27 cellular contexts compared by ENCODE assay signal in genomic region chr4:117488692-117489091, GRCh38.
"Had no signal": no experiment of that assay in that cellular context is flagged by ENCODE, and none has a peak within 500 bp of the region (broad histone marks: within the 10 kb centered on the region; RNA-seq: fewer than 3 reads in every experiment).

No MANE protein-coding gene starts in this region.

- ATAC-seq: stimulated activated effector memory CD8-positive, alpha-beta T cell treated with anti-CD3 and anti-CD28 coated beads, Interleukin-12 subunit alpha, Interleukin-12 subunit beta, amount 100 ng/mL, for 72 hours; stimulated activated memory B cell treated with anti-CD40 and anti-IgM and Interleukin-4, amounts not matched to agents 10 μg/mL and 1 μg/mL and 100 μg/mL, for 72 hours; stimulated activated naive B cell treated with anti-CD40 and anti-IgM and Interleukin-4, amounts not matched to agents 10 μg/mL and 1 μg/mL and 100 μg/mL, for 72 hours; stimulated activated naive CD8-positive, alpha-beta T cell treated with anti-CD3 and anti-CD28 coated beads, Interleukin-15, amount 100 ng/mL, for 72 hours; stimulated activated naive CD8-positive, alpha-beta T cell treated with anti-CD3 and anti-CD28 coated beads, Interleukin-15, Interleukin-2, amounts not matched to agents 100 U/mL and 50 U/mL, for 24 hours; upper lobe of right lung had no signal

- H3K27me3 ChIP-seq: stomach, suprapubic skin, testis, thyroid gland, tibial artery, tibial nerve, transverse colon, upper lobe of left lung, upper lobe of right lung, uterus, vagina had no signal

- H3K36me3 ChIP-seq: stomach, suprapubic skin, thoracic aorta, thyroid gland, tibial artery, tibial nerve, transverse colon, upper lobe of left lung, upper lobe of right lung, uterus, vagina had no signal

- H3K4me3 ChIP-seq: stomach, suprapubic skin, testis, thoracic aorta, thyroid gland, tibial artery, tibial nerve, transverse colon, upper lobe of left lung, upper lobe of right lung, uterus, vagina had no signal

- DNase-seq: stimulated activated CD4-positive, alpha-beta T cell treated with anti-CD3 and anti-CD28 coated beads, Interleukin-2, amount 100 ng/mL, for 48 hours; stimulated activated CD4-positive, alpha-beta T cell treated with anti-CD3 and anti-CD28 coated beads, Interleukin-4, amount 100 ng/mL, for 1 hour; stimulated activated CD4-positive, alpha-beta T cell treated with anti-CD3 and anti-CD28 coated beads, Interleukin-4, amount 100 ng/mL, for 24 hours; stimulated activated CD4-positive, alpha-beta T cell treated with anti-CD3 and anti-CD28 coated beads, Interleukin-4, amount 100 ng/mL, for 4 hours; stimulated activated CD8-positive, alpha-beta memory T cell treated with anti-CD3 and anti-CD28 coated beads, Interleukin-4, amount 100 ng/mL, for 48 hours; stimulated activated naive B cell treated with anti-CD40 and anti-IgM and Interleukin-4, amounts not matched to agents 10 μg/mL and 1 μg/mL and 100 μg/mL, for 72 hours; stimulated activated naive CD4-positive, alpha-beta T cell; stimulated activated naive CD4-positive, alpha-beta T cell treated with Interleukin-2 at 50 U/mL for 16 hours; stimulated activated naive CD8-positive, alpha-beta T cell treated with anti-CD3 and anti-CD28 coated beads, Interleukin-15, amount 100 ng/mL, for 72 hours; stimulated activated naive CD8-positive, alpha-beta T cell treated with anti-CD3 and anti-CD28 coated beads, Interleukin-15, Interleukin-2, amounts not matched to agents 100 U/mL and 50 U/mL, for 24 hours; stomach; substantia nigra; testis; thyroid gland; tibial artery; transverse colon; trophoblast cell; upper lobe of left lung; upper lobe of right lung; uterus had no signal

- H3K4me1 ChIP-seq: stomach, suprapubic skin, testis, thyroid gland, tibial artery, tibial nerve, transverse colon, upper lobe of left lung, upper lobe of right lung, uterus, vagina had no signal

- H3K9me3 ChIP-seq: stomach, suprapubic skin, testis, thoracic aorta, thyroid gland, tibial artery, tibial nerve, transverse colon, upper lobe of left lung, upper lobe of right lung, uterus, vagina had no signal

- FAIRE-seq: urothelium cell line had no signal

- H3K27ac ChIP-seq: stomach, suprapubic skin, testis, thoracic aorta, thyroid gland, tibial artery, tibial nerve, transverse colon, upper lobe of left lung, upper lobe of right lung, uterus, vagina had no signal
